Comparison of ENCODE assay signal across 2 cellular contexts in the genomic region with DNA sequence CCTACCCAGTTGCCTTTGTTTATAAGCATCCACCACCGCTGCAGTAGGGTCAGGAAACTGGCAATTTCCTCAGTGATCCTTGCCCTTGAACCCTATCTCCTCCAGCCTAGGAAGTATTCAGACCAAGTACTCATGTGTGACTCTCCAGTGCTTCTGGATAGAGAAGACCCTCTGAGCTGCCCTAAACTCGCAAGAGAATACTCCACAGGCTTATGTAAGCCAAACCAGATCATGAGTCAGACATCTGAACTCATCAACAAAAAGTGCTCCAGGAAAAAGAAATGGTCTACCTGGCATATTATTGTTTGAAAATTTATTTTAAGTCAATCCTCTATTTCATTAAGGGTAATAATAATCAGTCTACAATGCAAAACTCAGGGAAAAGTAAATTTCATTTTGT.
TF ChIP-seq lines count a peak whose summit lies in the region.

No MANE protein-coding gene starts in this region.

TF ChIP-seq in liver, 16 proteins besides CTCF, POLR2A, EP300 and RAD21 (continued from another document):
- TF ChIP-seq, protein P1, sequence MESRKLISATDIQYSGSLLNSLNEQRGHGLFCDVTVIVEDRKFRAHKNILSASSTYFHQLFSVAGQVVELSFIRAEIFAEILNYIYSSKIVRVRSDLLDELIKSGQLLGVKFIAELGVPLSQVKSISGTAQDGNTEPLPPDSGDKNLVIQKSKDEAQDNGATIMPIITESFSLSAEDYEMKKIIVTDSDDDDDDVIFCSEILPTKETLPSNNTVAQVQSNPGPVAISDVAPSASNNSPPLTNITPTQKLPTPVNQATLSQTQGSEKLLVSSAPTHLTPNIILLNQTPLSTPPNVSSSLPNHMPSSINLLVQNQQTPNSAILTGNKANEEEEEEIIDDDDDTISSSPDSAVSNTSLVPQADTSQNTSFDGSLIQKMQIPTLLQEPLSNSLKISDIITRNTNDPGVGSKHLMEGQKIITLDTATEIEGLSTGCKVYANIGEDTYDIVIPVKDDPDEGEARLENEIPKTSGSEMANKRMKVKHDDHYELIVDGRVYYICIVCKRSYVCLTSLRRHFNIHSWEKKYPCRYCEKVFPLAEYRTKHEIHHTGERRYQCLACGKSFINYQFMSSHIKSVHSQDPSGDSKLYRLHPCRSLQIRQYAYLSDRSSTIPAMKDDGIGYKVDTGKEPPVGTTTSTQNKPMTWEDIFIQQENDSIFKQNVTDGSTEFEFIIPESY (IDR thresholded peaks at IDR 0.05) = no peak
- TF ChIP-seq NR2F2 (IDR thresholded peaks at IDR 0.05) = peak; percentile 42
- no peak for TF ChIP-seq FOXA1 (IDR thresholded peaks at IDR 0.05)
- TF ChIP-seq, protein P2, sequence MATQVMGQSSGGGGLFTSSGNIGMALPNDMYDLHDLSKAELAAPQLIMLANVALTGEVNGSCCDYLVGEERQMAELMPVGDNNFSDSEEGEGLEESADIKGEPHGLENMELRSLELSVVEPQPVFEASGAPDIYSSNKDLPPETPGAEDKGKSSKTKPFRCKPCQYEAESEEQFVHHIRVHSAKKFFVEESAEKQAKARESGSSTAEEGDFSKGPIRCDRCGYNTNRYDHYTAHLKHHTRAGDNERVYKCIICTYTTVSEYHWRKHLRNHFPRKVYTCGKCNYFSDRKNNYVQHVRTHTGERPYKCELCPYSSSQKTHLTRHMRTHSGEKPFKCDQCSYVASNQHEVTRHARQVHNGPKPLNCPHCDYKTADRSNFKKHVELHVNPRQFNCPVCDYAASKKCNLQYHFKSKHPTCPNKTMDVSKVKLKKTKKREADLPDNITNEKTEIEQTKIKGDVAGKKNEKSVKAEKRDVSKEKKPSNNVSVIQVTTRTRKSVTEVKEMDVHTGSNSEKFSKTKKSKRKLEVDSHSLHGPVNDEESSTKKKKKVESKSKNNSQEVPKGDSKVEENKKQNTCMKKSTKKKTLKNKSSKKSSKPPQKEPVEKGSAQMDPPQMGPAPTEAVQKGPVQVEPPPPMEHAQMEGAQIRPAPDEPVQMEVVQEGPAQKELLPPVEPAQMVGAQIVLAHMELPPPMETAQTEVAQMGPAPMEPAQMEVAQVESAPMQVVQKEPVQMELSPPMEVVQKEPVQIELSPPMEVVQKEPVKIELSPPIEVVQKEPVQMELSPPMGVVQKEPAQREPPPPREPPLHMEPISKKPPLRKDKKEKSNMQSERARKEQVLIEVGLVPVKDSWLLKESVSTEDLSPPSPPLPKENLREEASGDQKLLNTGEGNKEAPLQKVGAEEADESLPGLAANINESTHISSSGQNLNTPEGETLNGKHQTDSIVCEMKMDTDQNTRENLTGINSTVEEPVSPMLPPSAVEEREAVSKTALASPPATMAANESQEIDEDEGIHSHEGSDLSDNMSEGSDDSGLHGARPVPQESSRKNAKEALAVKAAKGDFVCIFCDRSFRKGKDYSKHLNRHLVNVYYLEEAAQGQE (IDR thresholded peaks at IDR 0.05) = no peak
- no peak for TF ChIP-seq HNF4A (conservative IDR thresholded peaks at IDR 0.05)

TF ChIP-seq in HepG2, 621 proteins besides CTCF, POLR2A, EP300 and RAD21 (continued from another document):
- TF ChIP-seq ZNF780A (CRISPR knock-in tag; IDR thresholded peaks at IDR 0.05) (no peak), U2AF1 (optimal IDR thresholded peaks at IDR 0.05; ENCODE audit: low read depth, low read length) (no peak), PHF21A (CRISPR knock-in tag; IDR thresholded peaks at IDR 0.05) (no peak)
